Comparison of ENCODE assay signal across 8 cellular contexts in the genomic region with DNA sequence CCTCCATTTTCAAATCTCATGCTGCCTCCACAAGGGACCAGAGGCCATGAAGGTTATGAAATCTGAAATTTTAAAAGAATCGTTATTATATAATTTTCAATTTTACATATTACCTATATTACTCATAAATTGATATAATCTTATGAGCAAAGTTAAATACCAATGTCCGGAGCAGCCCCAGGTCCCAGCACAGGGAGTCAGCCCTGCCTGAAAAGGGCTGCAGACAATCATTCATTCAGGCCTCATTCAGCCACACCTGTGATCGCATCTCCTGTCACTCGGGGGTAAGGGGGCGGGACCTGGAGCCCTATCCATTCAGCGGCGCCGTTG.
DNase-seq lines count a peak whose midpoint lies in the region; ATAC-seq and TF ChIP-seq lines count a peak whose summit lies in the region.

No MANE protein-coding gene starts in this region.

- H3K9ac ChIP-seq in HUES64 (ENCODE audit: low read depth, low read length) (no peak overlapping the region), subcutaneous abdominal adipose tissue (ENCODE audit: low read length in 5 of 5) (peak overlapping the region in 4 of 5 donors; percentile 69 to 90 (median 76))

- DNase-seq in AG08395 (ENCODE audit: low spot score) = peak; percentile 70
- DNase-seq in activated CD8-positive, alpha-beta T cell treated with anti-CD3 and anti-CD28 coated beads, Interleukin-2, amount 10 ng/mL, durations not matched to agents 7 days and 5 days = no peak
- DNase-seq in kidney tubule cell (ENCODE audit: low spot score) = no peak
- DNase-seq in stimulated activated CD4-positive, alpha-beta T cell treated with anti-CD3 and anti-CD28 coated beads, Interleukin-12 subunit alpha, Interleukin-12 subunit beta, amount 100 ng/mL, for 4 hours = no peak

- peaks cover 27% of the 10 kb centered on the region for H3K36me3 ChIP-seq in HUES64 (ENCODE audit: insufficient read depth, low read length)
- peaks cover 0 to 20% (median 16%) of the 10 kb centered on the region in 5 donors for H3K36me3 ChIP-seq in subcutaneous abdominal adipose tissue (ENCODE audit: control insufficient read depth in 5 of 5, insufficient read depth in 5 of 5, low read length in 5 of 5)

- POLR2A ChIA-PET in activated CD8-positive, alpha-beta T cell treated with anti-CD3 and anti-CD28 coated beads, Interleukin-2, amount 10 ng/mL, durations not matched to agents 7 days and 5 days (lab: Charles Lee) = interaction anchor here (6.8 kb wide), 1 partner anchor 13 kb away, joined by 80 read pairs; a partner anchor contains a TSS

- peak overlapping the region; percentile 90 for H3K4me3 Mint-ChIP-seq in activated CD8-positive, alpha-beta T cell treated with anti-CD3 and anti-CD28 coated beads, Interleukin-2, amount 10 ng/mL, durations not matched to agents 7 days and 5 days

- H3K4me1 ChIP-seq in HUES64 (ENCODE audit: insufficient read depth, low read length) (0 out of 2 replicates have a peak, but pooled peaks cover 4% of the 10 kb centered on the region), subcutaneous abdominal adipose tissue (ENCODE audit: control insufficient read depth in 5 of 5, insufficient read depth in 5 of 5, low read length in 5 of 5) (peaks cover 0 to 12% (median 12%) of the 10 kb centered on the region in 5 donors)

- H3K9me3 ChIP-seq in HUES64 (ENCODE audit: insufficient read depth, low read depth, low read length) (no peaks in the 10 kb centered on the region), subcutaneous abdominal adipose tissue (ENCODE audit: control insufficient read depth in 5 of 5, low read length in 5 of 5) (no peaks in the 10 kb centered on the region)

- H3K9me3 Mint-ChIP-seq in activated CD8-positive, alpha-beta T cell treated with anti-CD3 and anti-CD28 coated beads, Interleukin-2, amount 10 ng/mL, durations not matched to agents 7 days and 5 days (ENCODE audit: insufficient read depth) = no peaks in the 10 kb centered on the region

- H3K27me3 ChIP-seq in HUES64 (ENCODE audit: insufficient read depth, low read length) (peaks cover 2% of the 10 kb centered on the region; the same call in 1 of the 2 replicates), subcutaneous abdominal adipose tissue (ENCODE audit: control insufficient read depth in 5 of 5, insufficient read depth in 4 of 5, low read length in 5 of 5) (no peaks in the 10 kb centered on the region)

- CTCF ChIA-PET in activated CD8-positive, alpha-beta T cell treated with anti-CD3 and anti-CD28 coated beads, Interleukin-2, amount 10 ng/mL, durations not matched to agents 7 days and 5 days (lab: Charles Lee) = interaction anchor here (3.3 kb wide), 1 partner anchor 13 kb away, joined by 21 read pairs; a partner anchor contains a TSS

- ATAC-seq in activated CD8-positive, alpha-beta T cell treated with anti-CD3 and anti-CD28 coated beads, Interleukin-2, amount 10 ng/mL, durations not matched to agents 7 days and 5 days = no peak

- peak overlapping the region; percentile 87 for H3K27ac Mint-ChIP-seq in activated CD8-positive, alpha-beta T cell treated with anti-CD3 and anti-CD28 coated beads, Interleukin-2, amount 10 ng/mL, durations not matched to agents 7 days and 5 days

- peak overlapping the region; percentile 81 for H3K4me3 ChIP-seq in GM12875 (ENCODE audit: low read depth, low read length)
- peak overlapping the region; percentile 94 for H3K4me3 ChIP-seq in HUES64 (ENCODE audit: low read length)
- H3K4me3 ChIP-seq in iPS-11a (ENCODE audit: low read depth, low read length) = peak overlapping the region; percentile 88
- peak overlapping the region; percentile 80 to 93 (median 82) for H3K4me3 ChIP-seq in subcutaneous abdominal adipose tissue (ENCODE audit: low read depth in 1 of 5, low read length in 5 of 5)

- peaks cover 36% of the 10 kb centered on the region for H3K4me1 Mint-ChIP-seq in activated CD8-positive, alpha-beta T cell treated with anti-CD3 and anti-CD28 coated beads, Interleukin-2, amount 10 ng/mL, durations not matched to agents 7 days and 5 days (ENCODE audit: low read depth)

- 3% methylated on average over 7 of the region's 8 CpGs for WGBS in HUES64

- H3K36me3 Mint-ChIP-seq in activated CD8-positive, alpha-beta T cell treated with anti-CD3 and anti-CD28 coated beads, Interleukin-2, amount 10 ng/mL, durations not matched to agents 7 days and 5 days (ENCODE audit: low read depth) = peaks cover 35% of the 10 kb centered on the region

- no peak for TF ChIP-seq CTCF in GM12875 (IDR thresholded peaks at IDR 0.05; ENCODE audit: borderline replicate concordance, insufficient read depth, low read depth, low read length)

- no peaks in the 10 kb centered on the region for H3K27me3 Mint-ChIP-seq in activated CD8-positive, alpha-beta T cell treated with anti-CD3 and anti-CD28 coated beads, Interleukin-2, amount 10 ng/mL, durations not matched to agents 7 days and 5 days (ENCODE audit: low read depth)

- H3K27ac ChIP-seq in HUES64 (ENCODE audit: low read depth, low read length) = no peak overlapping the region
- H3K27ac ChIP-seq in subcutaneous abdominal adipose tissue (ENCODE audit: low read depth, low read length) = no peak overlapping the region
